Comparison of ENCODE assay signal across 12 cellular contexts in genomic region chr2:217279571-217279970, GRCh38.
A peak's percentile ranks its signal among the peaks of the same experiment; 100 is the strongest.
DNase-seq lines count a peak whose midpoint lies in the region; ATAC-seq, FAIRE-seq and TF ChIP-seq lines count a peak whose summit lies in the region.
"Had no signal": no experiment of that assay in that cellular context is flagged by ENCODE, and none has a peak within 500 bp of the region (broad histone marks: within the 10 kb centered on the region; RNA-seq: fewer than 3 reads in every experiment).

No MANE protein-coding gene starts in this region.

- H3K4me1 Mint-ChIP-seq in HFFc6 (ENCODE audit: low read depth), result peaks cover 78% of the 10 kb centered on the region

- peak overlapping the region; percentile 17 for H3K27ac ChIP-seq in subcutaneous abdominal adipose tissue (ENCODE audit: low read depth, low read length)
- H3K27ac ChIP-seq: SK-N-MC had no signal

- H3K27me3 Mint-ChIP-seq in HFFc6 (ENCODE audit: insufficient read depth), result no peaks in the 10 kb centered on the region; the same call in 1 of the 2 replicates

- DNase-seq in HFFc6, result peak; percentile 96
- DNase-seq in astrocyte of the hippocampus (ENCODE audit: low read depth, low spot score), result peak; percentile 89
- DNase-seq in hepatic stellate cell (ENCODE audit: low spot score), result peak; percentile 48
- DNase-seq in activated CD8-positive, alpha-beta memory T cell treated with anti-CD3 and anti-CD28 coated beads for 24 hours, result no peak
- DNase-seq in D721Med (ENCODE audit: insufficient read length, low spot score), result no peak
- DNase-seq: anterior cingulate cortex had no signal

- H3K36me3 ChIP-seq in subcutaneous abdominal adipose tissue (ENCODE audit: control insufficient read depth in 5 of 5, insufficient read depth in 5 of 5, low read length in 5 of 5), result no peaks in the 10 kb centered on the region

- peaks cover 0 to 13% (median 7%) of the 10 kb centered on the region in 5 donors for H3K4me1 ChIP-seq in subcutaneous abdominal adipose tissue (ENCODE audit: control insufficient read depth in 5 of 5, insufficient read depth in 5 of 5, low read length in 5 of 5)

- H3K9me3 Mint-ChIP-seq in HFFc6, result no peaks in the 10 kb centered on the region
- H3K9me3 Mint-ChIP-seq: natural killer cell treated with Interleukin-12 subunit alpha and Interleukin-12 subunit beta and Interleukin-15 and Interleukin-18, amount 100 ng/mL, for 72 hours had no signal

- H3K27me3 ChIP-seq in subcutaneous abdominal adipose tissue (ENCODE audit: control insufficient read depth in 5 of 5, insufficient read depth in 4 of 5, low read length in 5 of 5), result no peaks in the 10 kb centered on the region

- H3K36me3 Mint-ChIP-seq in HFFc6 (ENCODE audit: low read depth), result no peaks in the 10 kb centered on the region; the same call in 1 of the 2 replicates
- H3K36me3 Mint-ChIP-seq: natural killer cell treated with Interleukin-12 subunit alpha and Interleukin-12 subunit beta and Interleukin-15 and Interleukin-18, amount 100 ng/mL, for 72 hours had no signal

- no peaks in the 10 kb centered on the region for H3K9me3 ChIP-seq in subcutaneous abdominal adipose tissue (ENCODE audit: control insufficient read depth in 5 of 5, low read length in 5 of 5)

- peak overlapping the region; percentile 86 for H3K27ac Mint-ChIP-seq in HFFc6
- H3K27ac Mint-ChIP-seq: natural killer cell treated with Interleukin-12 subunit alpha and Interleukin-12 subunit beta and Interleukin-15 and Interleukin-18, amount 100 ng/mL, for 72 hours had no signal

- no peak for TF ChIP-seq CTCF in HFFc6 (IDR thresholded peaks at IDR 0.05)
- no peak for TF ChIP-seq CTCF in D721Med (IDR thresholded peaks at IDR 0.05; ENCODE audit: insufficient read depth, missing control alignments)

- ATAC-seq in GM21529 (IDR thresholded peaks at IDR 0.05; ENCODE audit: unreplicated experiment) (no peak), GM19455 (IDR thresholded peaks at IDR 0.05; ENCODE audit: unreplicated experiment) (no peak)
- ATAC-seq: natural killer cell treated with Interleukin-12 subunit alpha and Interleukin-12 subunit beta and Interleukin-15 and Interleukin-18, amount 100 ng/mL, for 72 hours had no signal

- H3K9ac ChIP-seq in subcutaneous abdominal adipose tissue (ENCODE audit: low read length in 5 of 5), result no peak overlapping the region

- FAIRE-seq in D721Med (lab: Jason Lieb, UNC), result no peak
- FAIRE-seq: G401.6 had no signal

- H3K4me3 ChIP-seq in subcutaneous abdominal adipose tissue (ENCODE audit: low read depth in 1 of 5, low read length in 5 of 5), result no peak overlapping the region
- H3K4me3 ChIP-seq: SK-N-MC had no signal

- peak overlapping the region; percentile 46 for H3K4me3 Mint-ChIP-seq in HFFc6
- H3K4me3 Mint-ChIP-seq: natural killer cell treated with Interleukin-12 subunit alpha and Interleukin-12 subunit beta and Interleukin-15 and Interleukin-18, amount 100 ng/mL, for 72 hours had no signal

Comparison
In these comparisons a context has a peak if more than half of its experiments do, and no peak if none do; other contexts are left out.
1. DNase-seq: peak in HFFc6 (single experiment), astrocyte of the hippocampus (single experiment) and hepatic stellate cell (single experiment); none in activated CD8-positive, alpha-beta memory T cell treated with anti-CD3 and anti-CD28 coated beads for 24 hours (single experiment) and D721Med (single experiment).